ENCODE assay signal across 8 cellular contexts in the genomic region with DNA sequence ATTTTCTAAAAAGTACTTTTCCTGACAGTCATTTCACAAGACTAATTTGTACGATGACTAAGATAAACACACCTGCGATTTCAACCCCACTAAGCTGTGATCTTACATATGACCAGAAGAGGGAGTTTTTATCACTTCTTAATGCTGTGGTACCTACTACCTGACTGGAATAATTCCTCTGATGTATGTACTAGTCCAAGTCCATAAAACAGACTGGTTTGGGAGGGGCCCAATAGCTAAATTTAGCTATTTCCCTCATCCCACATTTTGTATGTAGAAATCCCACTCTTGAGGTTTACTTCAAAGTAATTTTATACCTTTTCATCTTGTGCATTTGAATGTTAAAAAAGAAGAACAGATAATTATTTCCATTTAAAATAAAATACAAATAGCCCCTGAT. TPM values are rescaled to one million over a fixed set of nuclear protein-coding genes. Genes with fewer than 3 reads are reported as not detected.
A peak's percentile ranks its signal among the peaks of the same experiment; 100 is the strongest.
DNase-seq lines count a peak whose midpoint lies in the region; ATAC-seq and TF ChIP-seq lines count a peak whose summit lies in the region.

No MANE protein-coding gene starts in this region.

- H3K79me2 ChIP-seq in HCT116 (ENCODE audit: insufficient read depth, low read length) (peaks cover 59% of the 10 kb centered on the region), Loucy (ENCODE audit: insufficient read depth, low read length) (peaks cover 71% of the 10 kb centered on the region)

- CTCF ChIA-PET in HCT116 (lab: Charles Lee): interaction anchor here (1.0 to 1.3 kb wide), 3 partner anchors 10 to 16 kb away, joined by 3 to 4 read pairs (median 3); no protein-coding TSS in a partner anchor
- CTCF ChIA-PET in activated CD8-positive, alpha-beta T cell treated with anti-CD3 and anti-CD28 coated beads for 36 hours (lab: Charles Lee): interaction anchor here (0.6 to 32.0 kb wide), 16 partner anchors 9 to 143 kb away, joined by 3 to 595 read pairs (median 5); partner anchors contain the start of genes C3orf49, PSMD6 and SCAANT1

- H3K4me1 Mint-ChIP-seq in activated CD8-positive, alpha-beta T cell treated with anti-CD3 and anti-CD28 coated beads for 36 hours (ENCODE audit: low read depth): peaks cover 49% of the 10 kb centered on the region

- RAD21 ChIA-PET in HCT116 (lab: Charles Lee; ENCODE audit: low non-redundant PET in 1 of 2, low total read pairs in 2 of 2, uncharacterized antibody in 2 of 2, unreplicated experiment in 2 of 2): no interaction called here

- H3K4me1 ChIP-seq in HCT116 (ENCODE audit: control insufficient read depth in 1 of 2, insufficient read depth in 2 of 2, low read length in 2 of 2) (peaks cover 0 to 12% of the 10 kb centered on the region in 2 experiments; a peak in 3 of 4 replicates), Loucy (ENCODE audit: insufficient read depth, low read length, poor library complexity, severe bottlenecking) (peaks cover 24% of the 10 kb centered on the region), tibial artery (peaks cover 0 to 29% (median 19%) of the 10 kb centered on the region in 4 donors)

- H3K27me3 ChIP-seq in HCT116 (ENCODE audit: insufficient read depth, low read length) (no peaks in the 10 kb centered on the region), Loucy (ENCODE audit: insufficient read depth, low read length, poor library complexity, severe bottlenecking) (no peaks in the 10 kb centered on the region), tibial artery (no peaks in the 10 kb centered on the region)

- H3K9ac ChIP-seq in HCT116 (ENCODE audit: low read length) (no peak overlapping the region), Loucy (ENCODE audit: low read depth, low read length, poor library complexity, severe bottlenecking) (no peak overlapping the region)

- DNase-seq in Right ventricle myocardium superior (no peak), Right ventricle myocardium inferior (ENCODE audit: missing footprints) (no peak), HCT116 (ENCODE audit: low read depth, low spot score) (peak; percentile 39), iris pigment epithelial cell (ENCODE audit: low read depth) (peak; percentile 68), tibial artery (no peak), amygdala (lab: John Stamatoyannopoulos, UW) (no peak)
- DNase-seq in activated CD8-positive, alpha-beta T cell treated with anti-CD3 and anti-CD28 coated beads for 36 hours: no peak

- no peak overlapping the region for H2AFZ ChIP-seq in HCT116 (ENCODE audit: low read depth, low read length, poor library complexity, severe bottlenecking)
- H2AFZ ChIP-seq in Loucy (ENCODE audit: low read length): no peak overlapping the region

- TF ChIP-seq RAD21 in HCT116 (IDR thresholded peaks at IDR 0.05; ENCODE audit: low read depth): peak; percentile 44

- H3K36me3 ChIP-seq in HCT116 (ENCODE audit: control insufficient read depth in 1 of 2, insufficient read depth in 2 of 2, low read length in 2 of 2) (no peaks in the 10 kb centered on the region), Loucy (ENCODE audit: insufficient read depth, low read length) (peaks cover 9% of the 10 kb centered on the region), tibial artery (no peaks in the 10 kb centered on the region)

- peak; percentile 50 for ATAC-seq in Right ventricle myocardium superior (ENCODE audit: poor library complexity)
- ATAC-seq in Right ventricle myocardium inferior: no peak
- peak; percentile 84 for ATAC-seq in HCT116
- peak; percentile 85 for ATAC-seq in activated CD8-positive, alpha-beta T cell treated with anti-CD3 and anti-CD28 coated beads for 36 hours

- no peak for TF ChIP-seq POLR2A in HCT116 (IDR thresholded peaks at IDR 0.05; ENCODE audit: borderline replicate concordance, extremely low read depth, insufficient read depth, insufficient read length)

- peaks cover 4% of the 10 kb centered on the region; the same call in 1 of the 2 replicates for H4K20me1 ChIP-seq in HCT116 (ENCODE audit: insufficient read depth)
- peaks cover 32% of the 10 kb centered on the region for H4K20me1 ChIP-seq in Loucy (ENCODE audit: insufficient read depth, low read length, poor library complexity, severe bottlenecking)

- peak; percentile 35 to 55 (median 51); a peak in 5 of 6 replicates for TF ChIP-seq CTCF in HCT116 (IDR thresholded peaks at IDR 0.05 in 2 of 3, conservative IDR thresholded peaks at IDR 0.05 in 1 of 3; ENCODE audit: borderline replicate concordance in 1 of 3, insufficient read depth in 1 of 3, low read depth in 2 of 3, low read length in 2 of 3)
- peak; percentile 76 for TF ChIP-seq CTCF in Loucy (conservative IDR thresholded peaks at IDR 0.05; ENCODE audit: low read length)
- TF ChIP-seq CTCF in activated CD8-positive, alpha-beta T cell treated with anti-CD3 and anti-CD28 coated beads for 36 hours (IDR thresholded peaks at IDR 0.05): peak; percentile 79
- peak; percentile 52 to 54 for TF ChIP-seq CTCF in tibial artery (IDR thresholded peaks at IDR 0.05)

- H3K27ac Mint-ChIP-seq in activated CD8-positive, alpha-beta T cell treated with anti-CD3 and anti-CD28 coated beads for 36 hours: no peak overlapping the region

- H3K4me3 ChIP-seq in HCT116 (replicated peaks in 1 of 2; ENCODE audit: low read depth in 1 of 2, low read length in 2 of 2) (no peak overlapping the region), Loucy (ENCODE audit: low read length, poor library complexity, severe bottlenecking) (no peak overlapping the region), tibial artery (no peak overlapping the region)

- no peaks in the 10 kb centered on the region for H3K9me3 ChIP-seq in HCT116 (ENCODE audit: control insufficient read depth in 1 of 2, insufficient read depth in 1 of 2, low read depth in 1 of 2, low read length in 2 of 2)
- H3K9me3 ChIP-seq in Loucy (ENCODE audit: insufficient read depth, low read depth, low read length): no peaks in the 10 kb centered on the region
- no peaks in the 10 kb centered on the region for H3K9me3 ChIP-seq in tibial artery

- POLR2A ChIA-PET in HCT116 (lab: Charles Lee): no interaction called here
- POLR2A ChIA-PET in activated CD8-positive, alpha-beta T cell treated with anti-CD3 and anti-CD28 coated beads for 36 hours (lab: Charles Lee): interaction anchor here (1.4 to 1.6 kb wide), 2 partner anchors 10 to 33 kb away, joined by 4 to 5 read pairs; no protein-coding TSS in a partner anchor

- no peaks in the 10 kb centered on the region for H3K9me2 ChIP-seq in HCT116 (ENCODE audit: insufficient read depth)
- H3K9me2 ChIP-seq in Loucy (replicated peaks; ENCODE audit: low read depth, low read length): no peaks in the 10 kb centered on the region

- no peaks in the 10 kb centered on the region for H3K27me3 Mint-ChIP-seq in activated CD8-positive, alpha-beta T cell treated with anti-CD3 and anti-CD28 coated beads for 36 hours

- BruUV-seq in HCT116 (replicated peaks; lab: Mats Ljungman, UMichigan): no TSS peak

- no peak overlapping the region for H3K27ac ChIP-seq in HCT116 (ENCODE audit: low read depth, low read length)
- H3K27ac ChIP-seq in tibial artery: no peak overlapping the region

- no peaks in the 10 kb centered on the region for H3K9me3 Mint-ChIP-seq in activated CD8-positive, alpha-beta T cell treated with anti-CD3 and anti-CD28 coated beads for 36 hours

- peaks cover 4% of the 10 kb centered on the region; the same call in 1 of the 2 replicates for H3F3A ChIP-seq in Loucy (ENCODE audit: low read depth)

- H3K36me3 Mint-ChIP-seq in activated CD8-positive, alpha-beta T cell treated with anti-CD3 and anti-CD28 coated beads for 36 hours (ENCODE audit: low read depth): peaks cover 4% of the 10 kb centered on the region

- H3K4me3 Mint-ChIP-seq in activated CD8-positive, alpha-beta T cell treated with anti-CD3 and anti-CD28 coated beads for 36 hours: no peak overlapping the region

- H3K4me2 ChIP-seq in HCT116 (ENCODE audit: low read length): no peak overlapping the region
- H3K4me2 ChIP-seq in Loucy (ENCODE audit: low read depth, low read length, poor library complexity, severe bottlenecking): no peak overlapping the region

- intact Hi-C loops in Right ventricle myocardium superior (cut with DNase I) (no loop called here), Right ventricle myocardium inferior (cut with DNase I) (loop anchor here (2.0 to 5.0 kb wide), 2 partner anchors 31 to 50 kb away; partner anchors contain the start of gene SCAANT1), HCT116 (cut with micrococcal nuclease) (loop anchor here (1.0 kb wide), 1 partner anchor 31 kb away; no protein-coding TSS in a partner anchor), tibial artery (cut with DNase I; ENCODE audit: low total_unique reads) (no loop called here)
- intact Hi-C loops in activated CD8-positive, alpha-beta T cell treated with anti-CD3 and anti-CD28 coated beads for 36 hours (cut with micrococcal nuclease): loop anchor here (1.0 to 10.0 kb wide), 2 partner anchors 31 to 47 kb away; partner anchors contain the start of gene SCAANT1

TF ChIP-seq in HCT116, 20 proteins besides CTCF, POLR2A, EP300 and RAD21 (continues in another document):
- no peak for TF ChIP-seq CBX3 (IDR thresholded peaks at IDR 0.05; ENCODE audit: low read depth)
- TF ChIP-seq CEBPB (IDR thresholded peaks at IDR 0.05; ENCODE audit: low read depth): no peak
- TF ChIP-seq REST (IDR thresholded peaks at IDR 0.05; ENCODE audit: low read depth): no peak

RNA-seq across cellular contexts. Expression of gene SCAANT1, which starts 49.7 kb away (rescaled TPM):
- total RNA-seq in Right ventricle myocardium superior (not detected), Right ventricle myocardium inferior (not detected), HCT116 (2021; ENCODE audit: unreplicated experiment) (not detected)
- 1.9 and 2.4 TPM in 2 replicates for polyA plus RNA-seq in HCT116 (2012)
- not detected for total RNA-seq in activated CD8-positive, alpha-beta T cell treated with anti-CD3 and anti-CD28 coated beads for 36 hours

Comparison
In these comparisons a context has a peak if more than half of its experiments do, and no peak if none do; other contexts are left out.
1. intact Hi-C loops: an anchor here in Right ventricle myocardium inferior (2.0 to 5.0 kb wide), HCT116 (1.0 kb wide) and activated CD8-positive, alpha-beta T cell treated with anti-CD3 and anti-CD28 coated beads for 36 hours (1.0 to 10.0 kb wide); none called in Right ventricle myocardium superior and tibial artery.
2. DNase-seq: peak in HCT116 (single experiment) and iris pigment epithelial cell (single experiment); none in Right ventricle myocardium superior (single experiment), Right ventricle myocardium inferior (single experiment), activated CD8-positive, alpha-beta T cell treated with anti-CD3 and anti-CD28 coated beads for 36 hours (single experiment), tibial artery (0 of 2) and amygdala (0 of 56).
3. Peak in every context shown above with its lines, with median percentiles within 50 percentile points of each other: CTCF ChIP-seq.